In the genomic region with DNA sequence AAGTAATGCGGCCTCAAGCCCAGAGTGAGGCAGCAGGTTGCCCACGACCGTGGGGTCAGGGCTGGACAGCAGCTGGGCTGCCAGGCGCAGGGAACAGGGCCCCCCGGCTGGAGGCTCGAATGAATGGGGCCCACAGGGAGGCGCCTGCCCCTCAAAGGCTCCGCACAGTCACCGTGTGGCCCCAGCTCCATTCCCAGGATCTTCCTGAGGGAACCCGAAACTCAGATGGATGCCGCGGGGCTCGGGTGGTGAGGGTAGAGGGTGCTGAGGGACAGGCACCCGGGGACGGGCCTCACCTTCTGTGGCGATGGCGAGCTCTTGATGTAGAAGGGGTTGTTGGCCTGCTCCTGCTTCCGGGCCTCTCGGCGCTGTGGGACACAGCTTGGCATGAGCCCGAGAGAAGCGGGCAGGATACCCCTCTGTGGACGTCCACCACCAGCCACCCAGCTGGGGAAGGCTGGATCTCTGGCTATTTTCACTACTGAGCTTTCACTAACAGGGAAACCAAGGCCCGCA, we compare ENCODE assay signal across 19 cellular contexts. TPM values are rescaled to one million over a fixed set of nuclear protein-coding genes. Genes with fewer than 3 reads are reported as not detected.
DNase-seq lines count a peak whose midpoint lies in the region; ATAC-seq and TF ChIP-seq lines count a peak whose summit lies in the region.
"Had no signal": no experiment of that assay in that cellular context is flagged by ENCODE, and none has a peak within 500 bp of the region (broad histone marks: within the 10 kb centered on the region; RNA-seq: fewer than 3 reads in every experiment).

No MANE protein-coding gene starts in this region.

- ATAC-seq in T-helper 17 cell (no peak), GM18520 (IDR thresholded peaks at IDR 0.05; ENCODE audit: unreplicated experiment) (no peak)
- ATAC-seq in stimulated activated effector memory CD8-positive, alpha-beta T cell treated with anti-CD3 and anti-CD28 coated beads, Interleukin-12 subunit alpha, Interleukin-12 subunit beta, amount 100 ng/mL, for 72 hours: no peak
- no peak for ATAC-seq in stimulated activated memory B cell treated with anti-CD40 and anti-IgM and Interleukin-4, amounts not matched to agents 10 μg/mL and 1 μg/mL and 100 μg/mL, for 72 hours
- ATAC-seq: A549; CD8-positive, alpha-beta T cell had no signal

- POLR2A ChIA-PET in HEK293 (lab: Yijun Ruan, JAX): no interaction called here

- no peak overlapping the region for H3K4me3 ChIP-seq in HEK293 (ENCODE audit: low read depth, low read length)
- H3K4me3 ChIP-seq: A549; BLaER1 treated with 17β-estradiol and CSF1 and Interleukin-3, amounts not matched to agents 10 nM and 100 nM had no signal

- no peaks in the 10 kb centered on the region for H3K9me3 Mint-ChIP-seq in nephron progenitor cell
- no peaks in the 10 kb centered on the region for H3K9me3 Mint-ChIP-seq in stimulated activated effector memory CD8-positive, alpha-beta T cell treated with anti-CD3 and anti-CD28 coated beads, Interleukin-12 subunit alpha, Interleukin-12 subunit beta, amount 100 ng/mL, for 72 hours
- no peaks in the 10 kb centered on the region for H3K9me3 Mint-ChIP-seq in stimulated activated memory B cell treated with anti-CD40 and anti-IgM and Interleukin-4, amounts not matched to agents 10 μg/mL and 1 μg/mL and 100 μg/mL, for 72 hours
- H3K9me3 Mint-ChIP-seq: CD4-positive, alpha-beta T cell; CD8-positive, alpha-beta T cell had no signal

- peak overlapping the region; percentile 34 for H3K27ac Mint-ChIP-seq in T-helper 17 cell
- peak overlapping the region; percentile 29 for H3K27ac Mint-ChIP-seq in nephron progenitor cell
- peak overlapping the region; percentile 92 for H3K27ac Mint-ChIP-seq in stimulated activated effector memory CD8-positive, alpha-beta T cell treated with anti-CD3 and anti-CD28 coated beads, Interleukin-12 subunit alpha, Interleukin-12 subunit beta, amount 100 ng/mL, for 72 hours
- no peak overlapping the region for H3K27ac Mint-ChIP-seq in stimulated activated memory B cell treated with anti-CD40 and anti-IgM and Interleukin-4, amounts not matched to agents 10 μg/mL and 1 μg/mL and 100 μg/mL, for 72 hours
- H3K27ac Mint-ChIP-seq: B cell; CD4-positive, alpha-beta T cell; CD8-positive, alpha-beta T cell had no signal

- H3K27ac ChIP-seq in HEK293 (ENCODE audit: extremely low read depth, low read depth, low read length): no peak overlapping the region
- H3K27ac ChIP-seq: 22Rv1; A549; BLaER1 treated with 17β-estradiol and CSF1 and Interleukin-3, amounts not matched to agents 10 nM and 100 nM; C4-2B had no signal

- H3K4me3 Mint-ChIP-seq in T-helper 17 cell: no peak overlapping the region
- H3K4me3 Mint-ChIP-seq in nephron progenitor cell: no peak overlapping the region
- H3K4me3 Mint-ChIP-seq in stimulated activated effector memory CD8-positive, alpha-beta T cell treated with anti-CD3 and anti-CD28 coated beads, Interleukin-12 subunit alpha, Interleukin-12 subunit beta, amount 100 ng/mL, for 72 hours: no peak overlapping the region
- H3K4me3 Mint-ChIP-seq in stimulated activated memory B cell treated with anti-CD40 and anti-IgM and Interleukin-4, amounts not matched to agents 10 μg/mL and 1 μg/mL and 100 μg/mL, for 72 hours: no peak overlapping the region
- H3K4me3 Mint-ChIP-seq: B cell; CD4-positive, alpha-beta T cell; CD8-positive, alpha-beta T cell had no signal

- H3K27me3 Mint-ChIP-seq in T-helper 17 cell: no peaks in the 10 kb centered on the region
- H3K27me3 Mint-ChIP-seq in nephron progenitor cell (ENCODE audit: low read depth, poor library complexity): no peaks in the 10 kb centered on the region
- H3K27me3 Mint-ChIP-seq in stimulated activated memory B cell treated with anti-CD40 and anti-IgM and Interleukin-4, amounts not matched to agents 10 μg/mL and 1 μg/mL and 100 μg/mL, for 72 hours: no peaks in the 10 kb centered on the region
- H3K27me3 Mint-ChIP-seq: B cell; CD4-positive, alpha-beta T cell had no signal

- H3K4me1 ChIP-seq in HEK293 (ENCODE audit: control insufficient read depth, insufficient read depth, low read length): no peaks in the 10 kb centered on the region
- H3K4me1 ChIP-seq: A549, Caco-2 had no signal

- CTCF ChIA-PET in HEK293 (lab: Yijun Ruan, JAX): no interaction called here

- TF ChIP-seq CTCF in HEK293 (tag by site-specific recombination; IDR thresholded peaks at IDR 0.05): no peak
- TF ChIP-seq CTCF in nephron progenitor cell (IDR thresholded peaks at IDR 0.05): no peak

- DNase-seq in T-helper 17 cell: no peak
- DNase-seq in nephron progenitor cell: no peak
- DNase-seq in stimulated activated effector memory CD8-positive, alpha-beta T cell treated with anti-CD3 and anti-CD28 coated beads, Interleukin-12 subunit alpha, Interleukin-12 subunit beta, amount 100 ng/mL, for 72 hours (ENCODE audit: low spot score in 2 of 2): no peak
- no peak for DNase-seq in NCI-H2171 treated with DMSO at 0.1 percent for 48 hours (lab: John Stamatoyannopoulos, UW)
- DNase-seq: AML-193; Caco-2; Calu3; CD4-positive, alpha-beta T cell; CD8-positive, alpha-beta T cell; DMS79 treated with DMSO at 0.1 percent for 48 hours; GF-D8 had no signal

- H3K4me1 Mint-ChIP-seq in T-helper 17 cell (peaks cover 12% of the 10 kb centered on the region), nephron progenitor cell (no peaks in the 10 kb centered on the region)
- peaks cover 7% of the 10 kb centered on the region for H3K4me1 Mint-ChIP-seq in stimulated activated effector memory CD8-positive, alpha-beta T cell treated with anti-CD3 and anti-CD28 coated beads, Interleukin-12 subunit alpha, Interleukin-12 subunit beta, amount 100 ng/mL, for 72 hours
- H3K4me1 Mint-ChIP-seq in stimulated activated memory B cell treated with anti-CD40 and anti-IgM and Interleukin-4, amounts not matched to agents 10 μg/mL and 1 μg/mL and 100 μg/mL, for 72 hours: peaks cover 19% of the 10 kb centered on the region

- H3K36me3 ChIP-seq in HEK293 (ENCODE audit: control insufficient read depth in 2 of 2, insufficient read depth in 1 of 2, low read length in 2 of 2): peaks cover 9 to 96% of the 10 kb centered on the region in 2 experiments; a peak in 2 of 3 replicates

- peaks cover 8% of the 10 kb centered on the region for H3K36me3 Mint-ChIP-seq in T-helper 17 cell (ENCODE audit: low read depth)
- peaks cover 29% of the 10 kb centered on the region for H3K36me3 Mint-ChIP-seq in nephron progenitor cell (ENCODE audit: low read depth)
- peaks cover 99% of the 10 kb centered on the region for H3K36me3 Mint-ChIP-seq in stimulated activated effector memory CD8-positive, alpha-beta T cell treated with anti-CD3 and anti-CD28 coated beads, Interleukin-12 subunit alpha, Interleukin-12 subunit beta, amount 100 ng/mL, for 72 hours
- peaks cover 51% of the 10 kb centered on the region for H3K36me3 Mint-ChIP-seq in stimulated activated memory B cell treated with anti-CD40 and anti-IgM and Interleukin-4, amounts not matched to agents 10 μg/mL and 1 μg/mL and 100 μg/mL, for 72 hours

- H3K9me3 ChIP-seq in HEK293 (ENCODE audit: control insufficient read depth, insufficient read depth, low read depth, low read length): no peaks in the 10 kb centered on the region
- H3K9me3 ChIP-seq in T-helper 17 cell (ENCODE audit: control insufficient read depth, low read length, poor library complexity, severe bottlenecking): no peaks in the 10 kb centered on the region
- H3K9me3 ChIP-seq: A549; BLaER1 treated with 17β-estradiol and CSF1 and Interleukin-3, amounts not matched to agents 10 nM and 100 nM; Caco-2 had no signal

TF ChIP-seq in HEK293, 187 proteins besides CTCF, POLR2A, EP300 and RAD21:
- TF ChIP-seq, protein P1, sequence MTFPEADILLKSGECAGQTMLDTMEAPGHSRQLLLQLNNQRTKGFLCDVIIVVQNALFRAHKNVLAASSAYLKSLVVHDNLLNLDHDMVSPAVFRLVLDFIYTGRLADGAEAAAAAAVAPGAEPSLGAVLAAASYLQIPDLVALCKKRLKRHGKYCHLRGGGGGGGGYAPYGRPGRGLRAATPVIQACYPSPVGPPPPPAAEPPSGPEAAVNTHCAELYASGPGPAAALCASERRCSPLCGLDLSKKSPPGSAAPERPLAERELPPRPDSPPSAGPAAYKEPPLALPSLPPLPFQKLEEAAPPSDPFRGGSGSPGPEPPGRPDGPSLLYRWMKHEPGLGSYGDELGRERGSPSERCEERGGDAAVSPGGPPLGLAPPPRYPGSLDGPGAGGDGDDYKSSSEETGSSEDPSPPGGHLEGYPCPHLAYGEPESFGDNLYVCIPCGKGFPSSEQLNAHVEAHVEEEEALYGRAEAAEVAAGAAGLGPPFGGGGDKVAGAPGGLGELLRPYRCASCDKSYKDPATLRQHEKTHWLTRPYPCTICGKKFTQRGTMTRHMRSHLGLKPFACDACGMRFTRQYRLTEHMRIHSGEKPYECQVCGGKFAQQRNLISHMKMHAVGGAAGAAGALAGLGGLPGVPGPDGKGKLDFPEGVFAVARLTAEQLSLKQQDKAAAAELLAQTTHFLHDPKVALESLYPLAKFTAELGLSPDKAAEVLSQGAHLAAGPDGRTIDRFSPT (tag by site-specific recombination; IDR thresholded peaks at IDR 0.05): 0 out of 2 replicates have a peak, but pooled peaks have one; percentile 30
- TF ChIP-seq ZNF792 (tag by site-specific recombination; IDR thresholded peaks at IDR 0.05): no peak
- no peak for TF ChIP-seq ZNF223 (tag by site-specific recombination; IDR thresholded peaks at IDR 0.05)
TF ChIP-seq in HEK293: peak in this region for 1.

RNA-seq across cellular contexts. Expression of a gene that starts 19.3 kb away (rescaled TPM):
- total RNA-seq in T-helper 17 cell: 10 to 100 TPM; 12.3 to 19.8 TPM

RNA-seq across cellular contexts. Expression of a gene that starts 19.8 kb away (rescaled TPM):
- 100 to 1,000 TPM; 108 to 162 TPM for total RNA-seq in T-helper 17 cell

RNA-seq across cellular contexts. Expression of a gene that starts 35.4 kb away (rescaled TPM):
- 10 to 100 TPM; 82.2 to 86.0 TPM for total RNA-seq in T-helper 17 cell

RNA-seq across cellular contexts. Expression of a gene that starts 47.8 kb away (rescaled TPM):
- 10 to 100 TPM; 32.3 to 42.1 TPM for total RNA-seq in T-helper 17 cell
